ENCODE assay signal across 2 cellular contexts in genomic region chr6:148311849-148312669, GRCh38.
TF ChIP-seq lines count a peak whose summit lies in the region.

No MANE protein-coding gene starts in this region.

TF ChIP-seq in HepG2, 621 proteins besides CTCF, POLR2A, EP300 and RAD21:
- TF ChIP-seq MAFK (conservative IDR thresholded peaks at IDR 0.05 in 1 of 2, IDR thresholded peaks at IDR 0.05 in 1 of 2; ENCODE audit: low read length in 2 of 2): peak; percentile 64 to 67
- no peak for TF ChIP-seq MTERF4 (CRISPR knock-in tag; IDR thresholded peaks at IDR 0.05)
- no peak for TF ChIP-seq ARHGAP35 (CRISPR knock-in tag; IDR thresholded peaks at IDR 0.05; ENCODE audit: borderline replicate concordance)
- TF ChIP-seq MAFF (IDR thresholded peaks at IDR 0.05; ENCODE audit: low read depth, low read length): peak; percentile 51
- TF ChIP-seq CEBPB (IDR thresholded peaks at IDR 0.05; ENCODE audit: borderline replicate concordance, low read depth, low read length): peak; percentile 16; the same call in 1 of the 2 replicates

TF ChIP-seq in SK-N-SH treated with all-trans-retinoic acid at 6 μM for 48 hours, 23 proteins besides CTCF, POLR2A, EP300 and RAD21:
- TF ChIP-seq ZFP30 (CRISPR knock-in tag; IDR thresholded peaks at IDR 0.05): no peak
- no peak for TF ChIP-seq BACH2 (CRISPR knock-in tag; IDR thresholded peaks at IDR 0.05; ENCODE audit: borderline replicate concordance)
- TF ChIP-seq CSDC2 (CRISPR knock-in tag; IDR thresholded peaks at IDR 0.05): no peak
- TF ChIP-seq ZFP3 (CRISPR knock-in tag; IDR thresholded peaks at IDR 0.05): no peak
- TF ChIP-seq ZC3H10 (CRISPR knock-in tag; IDR thresholded peaks at IDR 0.05): no peak
- no peak for TF ChIP-seq TSHZ2 (CRISPR knock-in tag; IDR thresholded peaks at IDR 0.05)
- TF ChIP-seq CSRNP3 (CRISPR knock-in tag; IDR thresholded peaks at IDR 0.05): no peak
- no peak for TF ChIP-seq TCF4 (CRISPR knock-in tag; IDR thresholded peaks at IDR 0.05; ENCODE audit: borderline replicate concordance)
- TF ChIP-seq ARNTL (CRISPR knock-in tag; IDR thresholded peaks at IDR 0.05; ENCODE audit: borderline replicate concordance, low read depth): no peak
- no peak for TF ChIP-seq PATZ1 (CRISPR knock-in tag; IDR thresholded peaks at IDR 0.05; ENCODE audit: borderline replicate concordance)
- no peak for TF ChIP-seq ESRRG (CRISPR knock-in tag; IDR thresholded peaks at IDR 0.05)
- TF ChIP-seq OSR1 (CRISPR knock-in tag; IDR thresholded peaks at IDR 0.05): no peak
- TF ChIP-seq GLIS3 (CRISPR knock-in tag; IDR thresholded peaks at IDR 0.05): no peak
- TF ChIP-seq ZNF565 (CRISPR knock-in tag; conservative IDR thresholded peaks at IDR 0.05; ENCODE audit: low read depth): no peak
- no peak for TF ChIP-seq ZNF70 (CRISPR knock-in tag; IDR thresholded peaks at IDR 0.05)
- TF ChIP-seq TOX (CRISPR knock-in tag; IDR thresholded peaks at IDR 0.05; ENCODE audit: borderline replicate concordance): no peak
- TF ChIP-seq POU6F1 (CRISPR knock-in tag; IDR thresholded peaks at IDR 0.05; ENCODE audit: borderline replicate concordance, low read depth): no peak
